Comparison of ENCODE assay signal across 9 cellular contexts in genomic region chr9:76704601-76705204, GRCh38. TPM values are rescaled to one million over a fixed set of nuclear protein-coding genes. Genes with fewer than 3 reads are reported as not detected.
DNase-seq lines count a peak whose midpoint lies in the region; ATAC-seq and TF ChIP-seq lines count a peak whose summit lies in the region.
"Had no signal": no experiment of that assay in that cellular context is flagged by ENCODE, and none has a peak within 500 bp of the region (broad histone marks: within the 10 kb centered on the region; RNA-seq: fewer than 3 reads in every experiment).

No MANE protein-coding gene starts in this region.

- H3K4me3 Mint-ChIP-seq in activated CD4-positive, alpha-beta T cell treated with anti-CD3 and anti-CD28 coated beads, Interleukin-2, amount 10 ng/mL, durations not matched to agents 24 days and 14 days: no peak overlapping the region
- no peak overlapping the region for H3K4me3 Mint-ChIP-seq in nephron
- no peak overlapping the region for H3K4me3 Mint-ChIP-seq in activated naive CD8-positive, alpha-beta T cell treated with anti-CD3 and anti-CD28 coated beads, Interleukin-2, amount 50 U/mL, for 24 hours
- H3K4me3 Mint-ChIP-seq: activated naive CD8-positive, alpha-beta T cell had no signal

- H3K9me3 Mint-ChIP-seq in activated CD4-positive, alpha-beta T cell treated with anti-CD3 and anti-CD28 coated beads, Interleukin-2, amount 10 ng/mL, durations not matched to agents 24 days and 14 days: no peaks in the 10 kb centered on the region
- H3K9me3 Mint-ChIP-seq in nephron: no peaks in the 10 kb centered on the region
- no peaks in the 10 kb centered on the region for H3K9me3 Mint-ChIP-seq in activated naive CD8-positive, alpha-beta T cell treated with anti-CD3 and anti-CD28 coated beads, Interleukin-2, amount 50 U/mL, for 24 hours

- 1% methylated on average over 9 of the region's 9 CpGs for WGBS in SK-N-SH (ENCODE audit: low lambda C conversion rate)

- intact Hi-C loops in activated CD4-positive, alpha-beta T cell treated with anti-CD3 and anti-CD28 coated beads, Interleukin-2, amount 10 ng/mL, durations not matched to agents 24 days and 14 days (cut with micrococcal nuclease): loop anchor here (1.0 to 10.0 kb wide), 4 partner anchors 42 to 1440 kb away; no protein-coding TSS in a partner anchor

- no peak for ATAC-seq in activated naive CD8-positive, alpha-beta T cell treated with anti-CD3 and anti-CD28 coated beads, Interleukin-2, amount 50 U/mL, for 24 hours

- POLR2A ChIA-PET in SK-N-SH (lab: Yijun Ruan, JAX): no interaction called here

- DNase-seq in activated CD4-positive, alpha-beta T cell treated with anti-CD3 and anti-CD28 coated beads, Interleukin-2, amount 10 ng/mL, durations not matched to agents 24 days and 14 days: peak; percentile 71
- DNase-seq in activated CD4-positive, alpha-beta T cell treated with anti-CD3 and anti-CD28 coated beads, Interleukin-2, amount 50 U/mL, for 48 hours: no peak
- DNase-seq in MV-4-11 (lab: John Stamatoyannopoulos, UW) (peak; percentile 67), SK-N-SH (peak; percentile 39), fibroblast of gingiva (ENCODE audit: low read depth) (peak; percentile 85), cortex of kidney (lab: John Stamatoyannopoulos, UW) (no peak)
- no peak for DNase-seq in activated naive CD8-positive, alpha-beta T cell treated with anti-CD3 and anti-CD28 coated beads, Interleukin-2, amount 50 U/mL, for 24 hours

- no peak for TF ChIP-seq EP300 in SK-N-SH (IDR thresholded peaks at IDR 0.05; ENCODE audit: borderline replicate concordance in 1 of 2, low read depth in 1 of 2, low read length in 1 of 2)

- H3K9me2 ChIP-seq in SK-N-SH: no peaks in the 10 kb centered on the region

- CTCF ChIA-PET in SK-N-SH (lab: Yijun Ruan, JAX): interaction anchor here (0.6 to 3.8 kb wide), 22 partner anchors 8 to 416 kb away, joined by 3 to 30 read pairs (median 4); no protein-coding TSS in a partner anchor

- TF ChIP-seq RAD21 in SK-N-SH (IDR thresholded peaks at IDR 0.05; ENCODE audit: low read length): peak; percentile 86

- H3K79me2 ChIP-seq in SK-N-SH (ENCODE audit: insufficient read depth): no peaks in the 10 kb centered on the region

- H4K20me1 ChIP-seq in SK-N-SH (ENCODE audit: insufficient read depth): no peaks in the 10 kb centered on the region

- H3K9ac ChIP-seq in SK-N-SH: no peak overlapping the region

- peaks cover 5% of the 10 kb centered on the region for H3K4me1 Mint-ChIP-seq in activated CD4-positive, alpha-beta T cell treated with anti-CD3 and anti-CD28 coated beads, Interleukin-2, amount 10 ng/mL, durations not matched to agents 24 days and 14 days
- H3K4me1 Mint-ChIP-seq in nephron: peaks cover 27% of the 10 kb centered on the region
- H3K4me1 Mint-ChIP-seq in activated naive CD8-positive, alpha-beta T cell treated with anti-CD3 and anti-CD28 coated beads, Interleukin-2, amount 50 U/mL, for 24 hours: peaks cover 2% of the 10 kb centered on the region

- H3K9me3 ChIP-seq in SK-N-SH: no peaks in the 10 kb centered on the region

- no peak overlapping the region for H3K27ac ChIP-seq in SK-N-SH (ENCODE audit: low read depth in 2 of 2, low read length in 1 of 2)

- H3K4me2 ChIP-seq in SK-N-SH: peak overlapping the region; percentile 52

- H3K4me1 ChIP-seq in SK-N-SH (ENCODE audit: control insufficient read depth in 1 of 2, insufficient read depth in 2 of 2, low read depth in 1 of 2, low read length in 1 of 2): peaks cover 0 to 16% of the 10 kb centered on the region in 2 experiments; a peak in 2 of 4 replicates

- peak overlapping the region in 1 of 2 experiments; percentile 42; a peak in 1 of 4 replicates for H3K4me3 ChIP-seq in SK-N-SH (ENCODE audit: low read depth in 2 of 2, low read length in 1 of 2)

- no peaks in the 10 kb centered on the region for H3K36me3 Mint-ChIP-seq in activated CD4-positive, alpha-beta T cell treated with anti-CD3 and anti-CD28 coated beads, Interleukin-2, amount 10 ng/mL, durations not matched to agents 24 days and 14 days (ENCODE audit: low read depth)
- H3K36me3 Mint-ChIP-seq in nephron (ENCODE audit: low read depth): no peaks in the 10 kb centered on the region
- no peaks in the 10 kb centered on the region for H3K36me3 Mint-ChIP-seq in activated naive CD8-positive, alpha-beta T cell treated with anti-CD3 and anti-CD28 coated beads, Interleukin-2, amount 50 U/mL, for 24 hours (ENCODE audit: low read depth)
- H3K36me3 Mint-ChIP-seq: activated naive CD8-positive, alpha-beta T cell had no signal

- TF ChIP-seq CTCF in SK-N-SH (IDR thresholded peaks at IDR 0.05) (peak; percentile 78), nephron (IDR thresholded peaks at IDR 0.05; ENCODE audit: unreplicated experiment in 3 of 3) (peak; percentile 67 to 76 (median 73))

- no peak overlapping the region for H3K27ac Mint-ChIP-seq in activated CD4-positive, alpha-beta T cell treated with anti-CD3 and anti-CD28 coated beads, Interleukin-2, amount 10 ng/mL, durations not matched to agents 24 days and 14 days
- H3K27ac Mint-ChIP-seq in nephron: no peak overlapping the region
- no peak overlapping the region for H3K27ac Mint-ChIP-seq in activated naive CD8-positive, alpha-beta T cell treated with anti-CD3 and anti-CD28 coated beads, Interleukin-2, amount 50 U/mL, for 24 hours
- H3K27ac Mint-ChIP-seq: activated naive CD8-positive, alpha-beta T cell had no signal

- H3K36me3 ChIP-seq in SK-N-SH (replicated peaks in 1 of 2; ENCODE audit: control insufficient read depth in 1 of 2, insufficient read depth in 2 of 2, low read length in 1 of 2): no peaks in the 10 kb centered on the region

- peak overlapping the region; percentile 27; the same call in 1 of the 2 replicates for H2AFZ ChIP-seq in SK-N-SH (ENCODE audit: low read depth)

- H3F3A ChIP-seq in SK-N-SH (replicated peaks; ENCODE audit: insufficient read depth): peaks cover 11% of the 10 kb centered on the region

- peaks cover 39% of the 10 kb centered on the region for H3K27me3 ChIP-seq in SK-N-SH (ENCODE audit: insufficient read depth)

- H3K27me3 Mint-ChIP-seq in activated CD4-positive, alpha-beta T cell treated with anti-CD3 and anti-CD28 coated beads, Interleukin-2, amount 10 ng/mL, durations not matched to agents 24 days and 14 days: peaks cover 32% of the 10 kb centered on the region
- H3K27me3 Mint-ChIP-seq in nephron (ENCODE audit: low read depth): peaks cover 30% of the 10 kb centered on the region
- H3K27me3 Mint-ChIP-seq in activated naive CD8-positive, alpha-beta T cell treated with anti-CD3 and anti-CD28 coated beads, Interleukin-2, amount 50 U/mL, for 24 hours: peaks cover 26% of the 10 kb centered on the region

TF ChIP-seq in SK-N-SH, 30 proteins besides CTCF, POLR2A, EP300 and RAD21 (continues in another document):
- TF ChIP-seq SIN3A (IDR thresholded peaks at IDR 0.05; ENCODE audit: borderline replicate concordance, low read depth, low read length) (no peak), FOSL2 (IDR thresholded peaks at IDR 0.05; ENCODE audit: borderline replicate concordance, low read depth) (no peak), SMC3 (IDR thresholded peaks at IDR 0.05; ENCODE audit: low read depth, low read length) (peak; percentile 82), USF2 (IDR thresholded peaks at IDR 0.05; ENCODE audit: borderline replicate concordance, low read depth, low read length) (no peak), GATA2 (CRISPR knock-in tag; IDR thresholded peaks at IDR 0.05) (no peak), GABPA (IDR thresholded peaks at IDR 0.05; ENCODE audit: low read depth) (no peak)
- TF ChIP-seq, protein P1, sequence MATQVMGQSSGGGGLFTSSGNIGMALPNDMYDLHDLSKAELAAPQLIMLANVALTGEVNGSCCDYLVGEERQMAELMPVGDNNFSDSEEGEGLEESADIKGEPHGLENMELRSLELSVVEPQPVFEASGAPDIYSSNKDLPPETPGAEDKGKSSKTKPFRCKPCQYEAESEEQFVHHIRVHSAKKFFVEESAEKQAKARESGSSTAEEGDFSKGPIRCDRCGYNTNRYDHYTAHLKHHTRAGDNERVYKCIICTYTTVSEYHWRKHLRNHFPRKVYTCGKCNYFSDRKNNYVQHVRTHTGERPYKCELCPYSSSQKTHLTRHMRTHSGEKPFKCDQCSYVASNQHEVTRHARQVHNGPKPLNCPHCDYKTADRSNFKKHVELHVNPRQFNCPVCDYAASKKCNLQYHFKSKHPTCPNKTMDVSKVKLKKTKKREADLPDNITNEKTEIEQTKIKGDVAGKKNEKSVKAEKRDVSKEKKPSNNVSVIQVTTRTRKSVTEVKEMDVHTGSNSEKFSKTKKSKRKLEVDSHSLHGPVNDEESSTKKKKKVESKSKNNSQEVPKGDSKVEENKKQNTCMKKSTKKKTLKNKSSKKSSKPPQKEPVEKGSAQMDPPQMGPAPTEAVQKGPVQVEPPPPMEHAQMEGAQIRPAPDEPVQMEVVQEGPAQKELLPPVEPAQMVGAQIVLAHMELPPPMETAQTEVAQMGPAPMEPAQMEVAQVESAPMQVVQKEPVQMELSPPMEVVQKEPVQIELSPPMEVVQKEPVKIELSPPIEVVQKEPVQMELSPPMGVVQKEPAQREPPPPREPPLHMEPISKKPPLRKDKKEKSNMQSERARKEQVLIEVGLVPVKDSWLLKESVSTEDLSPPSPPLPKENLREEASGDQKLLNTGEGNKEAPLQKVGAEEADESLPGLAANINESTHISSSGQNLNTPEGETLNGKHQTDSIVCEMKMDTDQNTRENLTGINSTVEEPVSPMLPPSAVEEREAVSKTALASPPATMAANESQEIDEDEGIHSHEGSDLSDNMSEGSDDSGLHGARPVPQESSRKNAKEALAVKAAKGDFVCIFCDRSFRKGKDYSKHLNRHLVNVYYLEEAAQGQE (IDR thresholded peaks at IDR 0.05; ENCODE audit: low read depth, low read length): peak; percentile 34; the same call in 1 of the 2 replicates

RNA-seq across cellular contexts. Expression of gene PCA3, which starts 59.5 kb away (rescaled TPM):
- total RNA-seq in activated CD4-positive, alpha-beta T cell treated with anti-CD3 and anti-CD28 coated beads, Interleukin-2, amount 10 ng/mL, durations not matched to agents 24 days and 14 days: not detected in 2 replicates
- 0.21 TPM in 2 replicates for polyA plus RNA-seq in SK-N-SH (2012; rRNA removed)
- polyA plus RNA-seq in SK-N-SH (2012; cell fraction: cytosol; rRNA removed): 0.18 and 0.22 TPM in 2 replicates
- 0.31 and 0.32 TPM in 2 replicates for polyA plus RNA-seq in SK-N-SH (2012; cell fraction: nucleus; rRNA removed)

Comparison
In these comparisons a context has a peak if more than half of its experiments do, and no peak if none do; other contexts are left out.
1. DNase-seq: peak in activated CD4-positive, alpha-beta T cell treated with anti-CD3 and anti-CD28 coated beads, Interleukin-2, amount 10 ng/mL, durations not matched to agents 24 days and 14 days (single experiment), MV-4-11 (single experiment), SK-N-SH (single experiment) and fibroblast of gingiva (single experiment); none in activated CD4-positive, alpha-beta T cell treated with anti-CD3 and anti-CD28 coated beads, Interleukin-2, amount 50 U/mL, for 48 hours (0 of 2), cortex of kidney (single experiment) and activated naive CD8-positive, alpha-beta T cell treated with anti-CD3 and anti-CD28 coated beads, Interleukin-2, amount 50 U/mL, for 24 hours (single experiment).